In genomic region chr18:48302736-48303135, GRCh38 we compare ENCODE assay signal across 7 cellular contexts.
"Had no signal": no experiment of that assay in that cellular context is flagged by ENCODE, and none has a peak within 500 bp of the region (broad histone marks: within the 10 kb centered on the region; RNA-seq: fewer than 3 reads in every experiment).

No MANE protein-coding gene starts in this region.

- H3K27ac ChIP-seq: GM23248, HL-60 had no signal

- H3K4me3 Mint-ChIP-seq: HFFc6, IgD-negative memory B cell had no signal

- H3K4me3 ChIP-seq: GM23248, HAP-1 had no signal

- H3K27ac Mint-ChIP-seq: HFFc6 had no signal

- H3K9me3 Mint-ChIP-seq: HFFc6, IgD-negative memory B cell had no signal

- H3K9me3 ChIP-seq: HAP-1 had no signal

- H3K4me1 ChIP-seq: HAP-1 had no signal

- H3K36me3 ChIP-seq: HAP-1 had no signal

- DNase-seq: GM23248, GOT3, H7, HFFc6 had no signal
